Comparison of ENCODE assay signal across 26 cellular contexts in the genomic region with DNA sequence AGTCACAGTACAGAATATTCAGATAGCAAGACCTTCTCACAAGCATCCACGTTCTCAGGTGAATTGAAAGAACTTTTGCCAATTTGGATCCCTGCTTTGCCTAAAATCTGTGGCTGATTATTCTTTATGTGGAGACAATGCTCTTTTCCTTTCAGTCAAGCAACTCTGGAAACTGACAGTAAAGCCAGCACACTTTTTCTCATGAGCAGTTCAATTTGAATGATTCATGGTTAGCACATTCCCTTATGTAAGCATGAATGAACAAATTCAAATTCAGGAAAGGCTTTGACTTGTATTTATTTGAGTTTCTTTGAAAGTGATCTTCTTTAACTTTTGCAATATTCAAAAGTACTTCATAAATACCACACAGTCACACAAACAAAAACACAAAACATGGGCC. TPM values are rescaled to one million over a fixed set of nuclear protein-coding genes. Genes with fewer than 3 reads are reported as not detected.
DNase-seq lines count a peak whose midpoint lies in the region; ATAC-seq and TF ChIP-seq lines count a peak whose summit lies in the region.
"Had no signal": no experiment of that assay in that cellular context is flagged by ENCODE, and none has a peak within 500 bp of the region (broad histone marks: within the 10 kb centered on the region; RNA-seq: fewer than 3 reads in every experiment).

No MANE protein-coding gene starts in this region.

- 52 to 72% (median 61%) methylated on average over 1 of the region's 1 CpG for WGBS in heart left ventricle, 4 donors

- no peaks in the 10 kb centered on the region for H3K9me3 ChIP-seq in heart left ventricle
- H3K9me3 ChIP-seq: BLaER1, SK-N-SH had no signal

- peaks cover 6% of the 10 kb centered on the region for H3K4me1 Mint-ChIP-seq in nephron
- H3K4me1 Mint-ChIP-seq in mesothelial cell of epicardium = no peaks in the 10 kb centered on the region
- H3K4me1 Mint-ChIP-seq: activated naive CD4-positive, alpha-beta T cell treated with anti-CD3 and anti-CD28 coated beads, Interleukin-2, amount 50 U/mL, for 24 hours; naive thymus-derived CD4-positive, alpha-beta T cell; stimulated activated naive CD8-positive, alpha-beta T cell treated with anti-CD3 and anti-CD28 coated beads, Interleukin-15, amount 100 ng/mL, for 72 hours had no signal

- peak; percentile 36 for DNase-seq in M059J (ENCODE audit: low read depth)
- peak; percentile 38 for DNase-seq in epithelial cell of proximal tubule (ENCODE audit: low read depth)
- no peak for DNase-seq in mesothelial cell of epicardium (ENCODE audit: low spot score in 2 of 2, unreplicated experiment in 2 of 2)
- DNase-seq in stimulated activated naive CD8-positive, alpha-beta T cell treated with anti-CD3 and anti-CD28 coated beads, Interleukin-15, Interleukin-2, amounts not matched to agents 100 U/mL and 50 U/mL, for 24 hours = no peak
- DNase-seq in heart left ventricle = no peak
- no peak for DNase-seq in occipital lobe (lab: John Stamatoyannopoulos, UW)
- DNase-seq: activated T-cell treated with anti-CD3 and anti-CD28 coated beads, Interleukin-2, amount 50 U/mL, for 4 hours; EL; hypothalamus; kidney; naive thymus-derived CD4-positive, alpha-beta T cell; NCI-H1105 treated with DMSO at 0.1 percent for 48 hours; NCI-H2081 treated with DMSO at 0.1 percent for 48 hours; NCI-H510A; RPMI8226; SK-N-SH; small intestine; stimulated activated naive CD8-positive, alpha-beta T cell treated with anti-CD3 and anti-CD28 coated beads, Interleukin-15, amount 100 ng/mL, for 72 hours; trophoblast cell had no signal

- H3K36me3 Mint-ChIP-seq in nephron (ENCODE audit: low read depth) = peaks cover 9% of the 10 kb centered on the region
- H3K36me3 Mint-ChIP-seq in mesothelial cell of epicardium = no peaks in the 10 kb centered on the region
- H3K36me3 Mint-ChIP-seq: activated naive CD4-positive, alpha-beta T cell treated with anti-CD3 and anti-CD28 coated beads, Interleukin-2, amount 50 U/mL, for 24 hours; brain; naive thymus-derived CD4-positive, alpha-beta T cell had no signal

- no peaks in the 10 kb centered on the region for H3K27me3 ChIP-seq in heart left ventricle
- H3K27me3 ChIP-seq: BLaER1, foreskin keratinocyte had no signal

- peaks cover 0 to 31% (median 0%) of the 10 kb centered on the region in 9 donors for H3K36me3 ChIP-seq in heart left ventricle
- H3K36me3 ChIP-seq: BLaER1 had no signal

- H3K4me3 Mint-ChIP-seq in nephron (no peak overlapping the region), mesothelial cell of epicardium (no peak overlapping the region)
- H3K4me3 Mint-ChIP-seq: activated naive CD4-positive, alpha-beta T cell treated with anti-CD3 and anti-CD28 coated beads, Interleukin-2, amount 50 U/mL, for 24 hours; activated T-cell treated with anti-CD3 and anti-CD28 coated beads, Interleukin-2, amount 50 U/mL, for 4 hours; brain; naive thymus-derived CD4-positive, alpha-beta T cell; stimulated activated naive CD8-positive, alpha-beta T cell treated with anti-CD3 and anti-CD28 coated beads, Interleukin-15, amount 100 ng/mL, for 72 hours; T-helper 2 cell treated with Interferon-gamma antibody and Interleukin-4, amounts not matched to agents 5 μg/mL and 100 μg/mL, for 36 hours had no signal

- TF ChIP-seq CTCF in epithelial cell of proximal tubule (conservative IDR thresholded peaks at IDR 0.05; ENCODE audit: low read depth, low read length) (no peak), nephron (IDR thresholded peaks at IDR 0.05; ENCODE audit: unreplicated experiment in 3 of 3) (no peak), mesothelial cell of epicardium (IDR thresholded peaks at IDR 0.05; ENCODE audit: unreplicated experiment) (no peak), heart left ventricle (IDR thresholded peaks at IDR 0.05) (no peak)

- no peak overlapping the region for H3K4me3 ChIP-seq in epithelial cell of proximal tubule (ENCODE audit: low read depth, low read length)
- no peak overlapping the region for H3K4me3 ChIP-seq in heart left ventricle
- H3K4me3 ChIP-seq: BLaER1, coronary artery had no signal

- H3K27ac ChIP-seq in heart left ventricle = no peak overlapping the region
- H3K27ac ChIP-seq: BLaER1, foreskin keratinocyte had no signal

- ATAC-seq in stimulated activated naive CD8-positive, alpha-beta T cell treated with anti-CD3 and anti-CD28 coated beads, Interleukin-15, Interleukin-2, amounts not matched to agents 100 U/mL and 50 U/mL, for 24 hours = no peak
- ATAC-seq in heart left ventricle = no peak
- ATAC-seq: activated T-cell treated with anti-CD3 and anti-CD28 coated beads, Interleukin-2, amount 50 U/mL, for 4 hours; foreskin keratinocyte; naive thymus-derived CD4-positive, alpha-beta T cell; stimulated activated naive CD8-positive, alpha-beta T cell treated with anti-CD3 and anti-CD28 coated beads, Interleukin-15, amount 100 ng/mL, for 72 hours had no signal

- intact Hi-C loops in heart left ventricle (cut with DNase I) = no loop called here

- H3K27ac Mint-ChIP-seq in nephron (peak overlapping the region in 2 of 3 experiments; percentile 7 to 42), mesothelial cell of epicardium (no peak overlapping the region)
- H3K27ac Mint-ChIP-seq: activated naive CD4-positive, alpha-beta T cell treated with anti-CD3 and anti-CD28 coated beads, Interleukin-2, amount 50 U/mL, for 24 hours; naive thymus-derived CD4-positive, alpha-beta T cell; stimulated activated naive CD8-positive, alpha-beta T cell treated with anti-CD3 and anti-CD28 coated beads, Interleukin-15, amount 100 ng/mL, for 72 hours; T-helper 2 cell treated with Interferon-gamma antibody and Interleukin-4, amounts not matched to agents 5 μg/mL and 100 μg/mL, for 36 hours had no signal

- H3K27me3 Mint-ChIP-seq in nephron (ENCODE audit: low read depth) (no peaks in the 10 kb centered on the region), mesothelial cell of epicardium (ENCODE audit: low read depth) (no peaks in the 10 kb centered on the region)
- H3K27me3 Mint-ChIP-seq: activated naive CD4-positive, alpha-beta T cell treated with anti-CD3 and anti-CD28 coated beads, Interleukin-2, amount 50 U/mL, for 24 hours; naive thymus-derived CD4-positive, alpha-beta T cell; stimulated activated naive CD8-positive, alpha-beta T cell treated with anti-CD3 and anti-CD28 coated beads, Interleukin-15, amount 100 ng/mL, for 72 hours had no signal

- peaks cover 0 to 22% (median 4%) of the 10 kb centered on the region in 12 donors for H3K4me1 ChIP-seq in heart left ventricle
- H3K4me1 ChIP-seq: BLaER1, foreskin keratinocyte had no signal

- no peak for TF ChIP-seq POLR2A in heart left ventricle (IDR thresholded peaks at IDR 0.05)

- H3K9me3 Mint-ChIP-seq in nephron (no peaks in the 10 kb centered on the region), mesothelial cell of epicardium (peaks cover 3% of the 10 kb centered on the region)
- H3K9me3 Mint-ChIP-seq: activated naive CD4-positive, alpha-beta T cell treated with anti-CD3 and anti-CD28 coated beads, Interleukin-2, amount 50 U/mL, for 24 hours; brain had no signal

RNA-seq across cellular contexts. Expression of a gene that starts 57.6 kb away (rescaled TPM):
- not detected in 2 replicates for total RNA-seq in M059J (2014; rRNA removed; shearing (Covaris generic))
- not detected in 2 replicates for total RNA-seq in epithelial cell of proximal tubule
- total RNA-seq in mesothelial cell of epicardium = 0.09 TPM in 1 of 3 replicates, not detected in the others
- total RNA-seq in heart left ventricle = 10 to 100 TPM in 6 of 9 donors, 1 to 10 TPM in 3; 5.0 to 17.1 (median 11.0) TPM
- 1 to 10 TPM; 5.1 to 6.8 TPM for polyA plus RNA-seq in heart left ventricle
- total RNA-seq in occipital lobe = 0.16 TPM
- total RNA-seq: activated T-cell treated with anti-CD3 and anti-CD28 coated beads, Interleukin-2, amount 50 U/mL, for 4 hours; foreskin keratinocyte; naive thymus-derived CD4-positive, alpha-beta T cell had no signal
- polyA plus RNA-seq: foreskin keratinocyte; naive thymus-derived CD4-positive, alpha-beta T cell; SK-N-SH had no signal

Comparison
In these comparisons a context has a peak if more than half of its experiments do, and no peak if none do; other contexts are left out.
1. DNase-seq: peak in M059J (single experiment) and epithelial cell of proximal tubule (single experiment); none in mesothelial cell of epicardium (0 of 2), stimulated activated naive CD8-positive, alpha-beta T cell treated with anti-CD3 and anti-CD28 coated beads, Interleukin-15, Interleukin-2, amounts not matched to agents 100 U/mL and 50 U/mL, for 24 hours (single experiment), heart left ventricle (0 of 5) and occipital lobe (single experiment).